25 cellular contexts compared by ENCODE assay signal in the genomic region with DNA sequence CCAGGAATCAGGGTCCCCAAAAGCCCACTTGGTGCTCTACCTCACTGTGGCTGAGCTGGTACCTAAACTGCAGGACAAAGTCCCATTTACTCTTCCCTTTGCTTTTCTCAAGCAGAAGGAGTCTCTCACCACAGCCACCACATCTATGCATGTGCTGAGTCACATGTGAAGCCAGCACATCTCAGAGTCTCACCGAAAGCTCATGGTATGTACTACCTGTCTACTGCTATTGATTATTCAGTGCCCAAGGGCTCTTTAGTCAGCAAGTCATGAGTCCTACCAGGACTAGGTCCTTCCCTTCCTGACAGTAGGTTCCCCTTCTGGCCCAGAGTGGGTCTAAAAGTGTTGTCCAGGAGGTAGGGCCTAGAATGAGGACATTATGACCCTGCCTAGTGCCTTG.
DNase-seq lines count a peak whose midpoint lies in the region; FAIRE-seq and TF ChIP-seq lines count a peak whose summit lies in the region.
"Had no signal": no experiment of that assay in that cellular context is flagged by ENCODE, and none has a peak within 500 bp of the region (broad histone marks: within the 10 kb centered on the region; RNA-seq: fewer than 3 reads in every experiment).

No MANE protein-coding gene starts in this region.

- dilution Hi-C loops in mammary epithelial cell (cut with HindIII; ENCODE audit: low sequenced_read_pairs), result no loop called here
- dilution Hi-C loops in keratinocyte (cut with MboI; ENCODE audit: extremely low pct_ligation_motif_present, low sequenced_read_pairs), result no loop called here

- no peak for TF ChIP-seq POLR2A in testis (IDR thresholded peaks at IDR 0.05)

- H3K4me3 Mint-ChIP-seq in MCF 10A (ENCODE audit: unreplicated experiment), result no peak overlapping the region
- H3K4me3 Mint-ChIP-seq: B cell; CD4-positive, CD25-positive, alpha-beta regulatory T cell; CD8-positive, alpha-beta T cell; GM23338; HFFc6 had no signal

- H3K9me2 ChIP-seq in PC-9 (ENCODE audit: insufficient read depth), result no peaks in the 10 kb centered on the region

- H3F3A ChIP-seq in PC-9 (ENCODE audit: insufficient read depth, low read depth), result no peaks in the 10 kb centered on the region

- POLR2A ChIA-PET in MCF 10A (lab: Yijun Ruan, JAX) (interaction anchor here (0.9 kb wide), 1 partner anchor 10 kb away, joined by 3 read pairs; no protein-coding TSS in a partner anchor), PC-9 (lab: Charles Lee; ENCODE audit: unreplicated experiment) (no interaction called here)

- no peak overlapping the region for H3K4me2 ChIP-seq in mammary epithelial cell (ENCODE audit: insufficient read depth, low read depth, low read length)
- H3K4me2 ChIP-seq in keratinocyte (ENCODE audit: control insufficient read depth, extremely low read depth, insufficient read depth, low read depth, low read length), result no peak overlapping the region
- no peak overlapping the region for H3K4me2 ChIP-seq in PC-9
- H3K4me2 ChIP-seq: BLaER1, GM23338 had no signal

- H3K27me3 ChIP-seq in mammary epithelial cell (ENCODE audit: insufficient read depth, low read length), result no peaks in the 10 kb centered on the region
- H3K27me3 ChIP-seq in bronchial epithelial cell (ENCODE audit: control insufficient read depth, insufficient read depth, low read length), result no peaks in the 10 kb centered on the region
- no peaks in the 10 kb centered on the region for H3K27me3 ChIP-seq in keratinocyte (ENCODE audit: control insufficient read depth, extremely low read depth, insufficient read depth, low read length)
- H3K27me3 ChIP-seq in testis, result no peaks in the 10 kb centered on the region
- H3K27me3 ChIP-seq in PC-9 (ENCODE audit: insufficient read depth, low read depth), result no peaks in the 10 kb centered on the region
- H3K27me3 ChIP-seq: BLaER1 had no signal

- in situ Hi-C loops in mammary epithelial cell (cut with MboI; ENCODE audit: low sequenced_read_pairs in 2 of 2), result no loop called here

- H3K27me3 Mint-ChIP-seq in MCF 10A (ENCODE audit: insufficient read depth, unreplicated experiment), result peaks cover 8% of the 10 kb centered on the region
- H3K27me3 Mint-ChIP-seq: B cell; CD4-positive, CD25-positive, alpha-beta regulatory T cell had no signal

- no peaks in the 10 kb centered on the region for H3K9me3 Mint-ChIP-seq in MCF 10A (ENCODE audit: unreplicated experiment)

- CTCF ChIA-PET in mammary epithelial cell (lab: Charles Lee; ENCODE audit: low non-redundant PET), result no interaction called here
- CTCF ChIA-PET in MCF 10A (lab: Yijun Ruan, JAX), result no interaction called here
- CTCF ChIA-PET in PC-9 (lab: Charles Lee), result no interaction called here

- H2AFZ ChIP-seq in mammary epithelial cell (ENCODE audit: low read depth, low read length) (no peak overlapping the region), keratinocyte (ENCODE audit: control insufficient read depth, low read length) (no peak overlapping the region), PC-9 (no peak overlapping the region)

- no peaks in the 10 kb centered on the region for H3K9me1 ChIP-seq in keratinocyte (ENCODE audit: control insufficient read depth, extremely low read depth, insufficient read depth, low read length)

- H3K4me1 ChIP-seq in mammary epithelial cell (ENCODE audit: insufficient read depth, low read length) (no peaks in the 10 kb centered on the region), keratinocyte (ENCODE audit: control insufficient read depth, extremely low read depth, insufficient read depth, low read length) (no peaks in the 10 kb centered on the region), testis (no peaks in the 10 kb centered on the region), PC-9 (replicated peaks; ENCODE audit: insufficient read depth) (no peaks in the 10 kb centered on the region)
- H3K4me1 ChIP-seq: BLaER1, Caco-2, HAP-1 had no signal

- H3K27ac ChIP-seq in mammary epithelial cell (ENCODE audit: insufficient read depth, low read depth, low read length) (no peak overlapping the region), epithelial cell of prostate (no peak overlapping the region), keratinocyte (ENCODE audit: control insufficient read depth, insufficient read depth, low read length) (no peak overlapping the region), testis (no peak overlapping the region), PC-9 (no peak overlapping the region)
- H3K27ac ChIP-seq: 22Rv1, BLaER1, C4-2B had no signal

- H3K27ac Mint-ChIP-seq in MCF 10A (ENCODE audit: low read depth, unreplicated experiment), result no peak overlapping the region
- H3K27ac Mint-ChIP-seq: B cell; CD4-positive, CD25-positive, alpha-beta regulatory T cell; CD8-positive, alpha-beta T cell; GM23338; HFFc6 had no signal

- H3K9me3 ChIP-seq in mammary epithelial cell (replicated peaks; ENCODE audit: insufficient read depth, low read length) (no peaks in the 10 kb centered on the region), keratinocyte (ENCODE audit: control insufficient read depth, low read depth, low read length) (no peaks in the 10 kb centered on the region), testis (no peaks in the 10 kb centered on the region), PC-9 (ENCODE audit: insufficient read depth, low read depth) (no peaks in the 10 kb centered on the region)
- H3K9me3 ChIP-seq: Caco-2, HAP-1 had no signal

- H3K9ac ChIP-seq in mammary epithelial cell (ENCODE audit: insufficient read depth, low read length) (no peak overlapping the region), keratinocyte (ENCODE audit: control insufficient read depth, extremely low read depth, insufficient read depth, low read length) (no peak overlapping the region)
- H3K9ac ChIP-seq: BLaER1 had no signal

- H3K4me1 Mint-ChIP-seq in MCF 10A (ENCODE audit: insufficient read depth, unreplicated experiment), result no peaks in the 10 kb centered on the region
- H3K4me1 Mint-ChIP-seq: B cell; CD4-positive, CD25-positive, alpha-beta regulatory T cell had no signal

- FAIRE-seq in bronchial epithelial cell (lab: Jason Lieb, UNC), result no peak
- FAIRE-seq in keratinocyte (lab: Jason Lieb, UNC), result peak; percentile 65
- FAIRE-seq: A204.1, G401.6, GM12878, GM18507, H54 had no signal

- H4K20me1 ChIP-seq in mammary epithelial cell (ENCODE audit: insufficient read depth, low read length) (no peaks in the 10 kb centered on the region), keratinocyte (ENCODE audit: control insufficient read depth, extremely low read depth, insufficient read depth, low read length) (no peaks in the 10 kb centered on the region), PC-9 (ENCODE audit: insufficient read depth) (no peaks in the 10 kb centered on the region)
- H4K20me1 ChIP-seq: BLaER1 had no signal

- DNase-seq in mammary epithelial cell (peak; percentile 65), MCF 10A (ENCODE audit: unreplicated experiment) (no peak), bronchial epithelial cell (ENCODE audit: low read depth) (peak; percentile 80), epithelial cell of prostate (ENCODE audit: low read depth, low spot score) (peak; percentile 14), keratinocyte (ENCODE audit: low read depth, low spot score) (no peak), testis (no peak), PC-9 (no peak), NCI-H1092 treated with DMSO at 0.1 percent for 48 hours (lab: John Stamatoyannopoulos, UW) (no peak)
- DNase-seq: Caco-2; CD4-positive, CD25-positive, alpha-beta regulatory T cell; CD8-positive, alpha-beta T cell; DMS153; DND-41; HFFc6 had no signal

- WGBS in mammary epithelial cell (ENCODE audit: low coverage, missing lambda C conversion rate), result 67% methylated on average over 1 of the region's 1 CpG
- WGBS in testis, 2 donors, result 100% methylated on average over 1 of the region's 1 CpG

- H3K36me3 Mint-ChIP-seq in MCF 10A (ENCODE audit: insufficient read depth, unreplicated experiment), result no peaks in the 10 kb centered on the region
- H3K36me3 Mint-ChIP-seq: CD4-positive, CD25-positive, alpha-beta regulatory T cell; CD8-positive, alpha-beta T cell had no signal

- H3K36me3 ChIP-seq in mammary epithelial cell (ENCODE audit: insufficient read depth, low read length) (no peaks in the 10 kb centered on the region), bronchial epithelial cell (ENCODE audit: control insufficient read depth, insufficient read depth, low read length) (no peaks in the 10 kb centered on the region), keratinocyte (ENCODE audit: control insufficient read depth in 2 of 2, extremely low read depth in 1 of 2, insufficient read depth in 2 of 2, low read length in 2 of 2) (no peaks in the 10 kb centered on the region), testis (ENCODE audit: low read depth, missing control alignments) (no peaks in the 10 kb centered on the region), PC-9 (ENCODE audit: low read depth) (no peaks in the 10 kb centered on the region)
- H3K36me3 ChIP-seq: BLaER1, HAP-1 had no signal

- H3K79me2 ChIP-seq in mammary epithelial cell (ENCODE audit: insufficient read depth, low read length) (no peaks in the 10 kb centered on the region), keratinocyte (ENCODE audit: control insufficient read depth, insufficient read depth, low read length) (no peaks in the 10 kb centered on the region), PC-9 (ENCODE audit: low read depth) (no peaks in the 10 kb centered on the region)

- BruUV-seq in mammary epithelial cell (replicated peaks; lab: Mats Ljungman, UMichigan) (no TSS peak), MCF 10A (replicated peaks; lab: Mats Ljungman, UMichigan) (no TSS peak), PC-9 (replicated peaks; lab: Mats Ljungman, UMichigan) (no TSS peak)

- H3K4me3 ChIP-seq in mammary epithelial cell (replicated peaks in 1 of 3; ENCODE audit: insufficient read depth in 1 of 3, low read depth in 2 of 3, low read length in 3 of 3) (no peak overlapping the region), bronchial epithelial cell (ENCODE audit: low read depth, low read length) (no peak overlapping the region), keratinocyte (ENCODE audit: control insufficient read depth in 2 of 3, extremely low read depth in 1 of 3, insufficient read depth in 2 of 3, low read depth in 1 of 3, low read length in 3 of 3) (no peak overlapping the region), testis (no peak overlapping the region), PC-9 (no peak overlapping the region)
- H3K4me3 ChIP-seq: BLaER1, GM12878, GM23338, HAP-1 had no signal

- TF ChIP-seq CTCF in mammary epithelial cell (conservative IDR thresholded peaks at IDR 0.05 in 1 of 2, IDR thresholded peaks at IDR 0.05 in 1 of 2; ENCODE audit: extremely low read depth in 1 of 2, insufficient read depth in 1 of 2, low read depth in 1 of 2, low read length in 2 of 2) (no peak), MCF 10A (IDR thresholded peaks at IDR 0.05; ENCODE audit: unreplicated experiment) (no peak), bronchial epithelial cell (IDR thresholded peaks at IDR 0.05; ENCODE audit: insufficient read depth, low read length, severe bottlenecking) (no peak), keratinocyte (optimal IDR thresholded peaks at IDR 0.05 in 1 of 3, IDR thresholded peaks at IDR 0.05 in 1 of 3, conservative IDR thresholded peaks at IDR 0.05 in 1 of 3; ENCODE audit: extremely low read depth in 1 of 3, insufficient read depth in 2 of 3, low read length in 3 of 3) (no peak), testis (IDR thresholded peaks at IDR 0.05) (no peak), PC-9 (conservative IDR thresholded peaks at IDR 0.05) (no peak)

- intact Hi-C loops in mammary epithelial cell (cut with micrococcal nuclease), result no loop called here
- intact Hi-C loops in MCF 10A (cut with micrococcal nuclease), result no loop called here
- intact Hi-C loops in testis (cut with DNase I; ENCODE audit: low total_unique reads), result no loop called here
- intact Hi-C loops in PC-9 (cut with micrococcal nuclease; ENCODE audit: unreplicated experiment), result no loop called here

Comparison
In these comparisons a context has a peak if more than half of its experiments do, and no peak if none do; other contexts are left out.
1. DNase-seq: peak in mammary epithelial cell (single experiment), bronchial epithelial cell (single experiment) and epithelial cell of prostate (single experiment); none in MCF 10A (single experiment), keratinocyte (single experiment), testis (single experiment), PC-9 (0 of 2) and NCI-H1092 treated with DMSO at 0.1 percent for 48 hours (single experiment).